ENCODE assay signal across 16 cellular contexts in the genomic region with DNA sequence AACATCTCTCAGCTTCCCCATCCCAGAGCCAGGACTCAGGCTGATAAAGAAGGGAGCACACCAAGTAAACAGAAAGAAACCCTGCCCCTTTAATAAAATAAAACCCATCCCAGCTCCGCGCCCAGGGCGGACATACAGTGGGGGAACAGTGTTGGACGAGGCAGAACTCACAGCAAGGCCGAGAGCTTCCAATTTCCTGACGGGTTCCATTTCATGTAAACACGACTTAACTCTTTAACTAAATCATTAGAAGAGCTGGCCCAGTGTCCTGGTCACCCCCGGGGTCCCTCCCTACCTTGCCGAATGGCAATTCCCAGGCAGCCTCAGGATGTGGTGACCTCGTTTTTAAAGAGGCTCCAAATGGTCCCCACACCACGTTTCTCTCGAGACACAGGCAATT.
"Had no signal": no experiment of that assay in that cellular context is flagged by ENCODE, and none has a peak within 500 bp of the region (broad histone marks: within the 10 kb centered on the region; RNA-seq: fewer than 3 reads in every experiment).

No MANE protein-coding gene starts in this region.

- ATAC-seq: effector memory CD8-positive, alpha-beta T cell; gastroesophageal sphincter; left cardiac atrium; mucosa of descending colon; natural killer cell; stimulated activated memory B cell treated with anti-CD40 and anti-IgM and Interleukin-4, amounts not matched to agents 10 μg/mL and 1 μg/mL and 100 μg/mL, for 72 hours had no signal

- H3K4me1 ChIP-seq: esophagus squamous epithelium, gastroesophageal sphincter, sigmoid colon had no signal

- H3K4me1 Mint-ChIP-seq: natural killer cell; stimulated activated memory B cell treated with anti-CD40 and anti-IgM and Interleukin-4, amounts not matched to agents 10 μg/mL and 1 μg/mL and 100 μg/mL, for 72 hours had no signal

- H3K4me3 Mint-ChIP-seq: dendritic cell treated with granulocyte-macrophage colony-stimulating factor and Interleukin-4, amounts not matched to agents 40 ng/mL and 50 ng/mL, for 4 days; effector memory CD8-positive, alpha-beta T cell; natural killer cell; stimulated activated memory B cell treated with anti-CD40 and anti-IgM and Interleukin-4, amounts not matched to agents 10 μg/mL and 1 μg/mL and 100 μg/mL, for 72 hours; stimulated activated naive CD8-positive, alpha-beta T cell treated with anti-CD3 and anti-CD28 coated beads, Interleukin-15, Interleukin-2, amounts not matched to agents 100 ng/mL and 50 ng/mL, for 24 hours had no signal

- H3K27ac Mint-ChIP-seq: dendritic cell treated with granulocyte-macrophage colony-stimulating factor and Interleukin-4, amounts not matched to agents 40 ng/mL and 50 ng/mL, for 4 days; effector memory CD8-positive, alpha-beta T cell; natural killer cell; stimulated activated memory B cell treated with anti-CD40 and anti-IgM and Interleukin-4, amounts not matched to agents 10 μg/mL and 1 μg/mL and 100 μg/mL, for 72 hours; stimulated activated naive CD8-positive, alpha-beta T cell treated with anti-CD3 and anti-CD28 coated beads, Interleukin-15, Interleukin-2, amounts not matched to agents 100 ng/mL and 50 ng/mL, for 24 hours had no signal

- H3K27ac ChIP-seq: esophagus squamous epithelium, gastroesophageal sphincter, sigmoid colon, tibial nerve had no signal

- H3K9me3 ChIP-seq: mucosa of descending colon had no signal

- DNase-seq: cerebellar nuclear complex; effector memory CD8-positive, alpha-beta T cell; esophagus squamous epithelium; foreskin fibroblast; kidney; left cardiac atrium; mammary epithelial cell; mucosa of descending colon; natural killer cell; stimulated activated CD4-positive, alpha-beta T cell treated with anti-CD3 and anti-CD28 coated beads, Interleukin-4, amount 100 ng/mL, for 24 hours had no signal

- H3K36me3 Mint-ChIP-seq: natural killer cell; stimulated activated memory B cell treated with anti-CD40 and anti-IgM and Interleukin-4, amounts not matched to agents 10 μg/mL and 1 μg/mL and 100 μg/mL, for 72 hours had no signal

- H3K36me3 ChIP-seq: esophagus squamous epithelium, gastroesophageal sphincter, sigmoid colon, tibial nerve had no signal

- H3K4me3 ChIP-seq: esophagus squamous epithelium, gastroesophageal sphincter, mucosa of descending colon, sigmoid colon, tibial nerve had no signal

- H3K9me3 Mint-ChIP-seq: dendritic cell treated with granulocyte-macrophage colony-stimulating factor and Interleukin-4, amounts not matched to agents 40 ng/mL and 50 ng/mL, for 4 days; natural killer cell; stimulated activated memory B cell treated with anti-CD40 and anti-IgM and Interleukin-4, amounts not matched to agents 10 μg/mL and 1 μg/mL and 100 μg/mL, for 72 hours had no signal
